In the genomic region with DNA sequence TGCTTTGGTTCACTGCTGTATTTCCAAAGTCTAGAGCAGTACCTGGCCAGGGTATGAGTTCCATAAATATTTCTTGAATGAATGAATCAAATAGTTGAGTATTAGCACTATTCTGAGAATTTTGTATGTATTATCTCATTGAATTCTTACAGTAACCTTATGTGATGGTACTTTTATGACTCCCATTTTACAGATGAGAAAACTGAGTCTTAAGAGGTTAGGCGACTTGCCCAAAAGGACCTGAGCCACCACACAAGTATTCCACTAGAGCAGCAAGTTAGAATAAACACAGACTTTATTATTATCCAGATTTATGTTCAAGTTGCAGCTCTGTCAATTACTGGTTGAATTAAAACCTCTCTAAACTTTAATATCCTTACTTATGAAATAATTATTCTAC, we compare ENCODE assay signal across 1 cellular context.
A peak's percentile ranks its signal among the peaks of the same experiment; 100 is the strongest.
TF ChIP-seq lines count a peak whose summit lies in the region.

No MANE protein-coding gene starts in this region.

TF ChIP-seq in HepG2, 621 proteins besides CTCF, POLR2A, EP300 and RAD21:
- TF ChIP-seq ZNF629 (CRISPR knock-in tag; conservative IDR thresholded peaks at IDR 0.05) (peak; percentile 89), SNAPC2 (CRISPR knock-in tag; IDR thresholded peaks at IDR 0.05) (no peak), ZMYM3 (CRISPR knock-in tag; IDR thresholded peaks at IDR 0.05) (0 out of 2 replicates have a peak, but pooled peaks have one; percentile 30), RNF219 (CRISPR knock-in tag; IDR thresholded peaks at IDR 0.05) (no peak), MED1 (CRISPR knock-in tag; IDR thresholded peaks at IDR 0.05) (no peak), ZNF160 (CRISPR knock-in tag; IDR thresholded peaks at IDR 0.05) (no peak), CAMTA2 (CRISPR knock-in tag; IDR thresholded peaks at IDR 0.05; ENCODE audit: borderline replicate concordance) (no peak), CHD4 (IDR thresholded peaks at IDR 0.05; ENCODE audit: borderline replicate concordance, low read length) (peak; percentile 67; the same call in 1 of the 2 replicates), TFDP2 (CRISPR knock-in tag; IDR thresholded peaks at IDR 0.05) (no peak)
- TF ChIP-seq, protein P1, sequence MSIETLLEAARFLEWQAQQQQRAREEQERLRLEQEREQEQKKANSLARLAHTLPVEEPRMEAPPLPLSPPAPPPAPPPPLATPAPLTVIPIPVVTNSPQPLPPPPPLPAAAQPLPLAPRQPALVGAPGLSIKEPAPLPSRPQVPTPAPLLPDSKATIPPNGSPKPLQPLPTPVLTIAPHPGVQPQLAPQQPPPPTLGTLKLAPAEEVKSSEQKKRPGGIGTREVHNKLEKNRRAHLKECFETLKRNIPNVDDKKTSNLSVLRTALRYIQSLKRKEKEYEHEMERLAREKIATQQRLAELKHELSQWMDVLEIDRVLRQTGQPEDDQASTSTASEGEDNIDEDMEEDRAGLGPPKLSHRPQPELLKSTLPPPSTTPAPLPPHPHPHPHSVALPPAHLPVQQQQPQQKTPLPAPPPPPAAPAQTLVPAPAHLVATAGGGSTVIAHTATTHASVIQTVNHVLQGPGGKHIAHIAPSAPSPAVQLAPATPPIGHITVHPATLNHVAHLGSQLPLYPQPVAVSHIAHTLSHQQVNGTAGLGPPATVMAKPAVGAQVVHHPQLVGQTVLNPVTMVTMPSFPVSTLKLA (IDR thresholded peaks at IDR 0.05), result no peak
